1 cellular context compared by ENCODE assay signal in genomic region chr2:160918909-160919503, GRCh38.
TF ChIP-seq lines count a peak whose summit lies in the region.

No MANE protein-coding gene starts in this region.

TF ChIP-seq in GM23338, 12 proteins besides CTCF, POLR2A, EP300 and RAD21 (continued from another document):
- TF ChIP-seq, protein P1, sequence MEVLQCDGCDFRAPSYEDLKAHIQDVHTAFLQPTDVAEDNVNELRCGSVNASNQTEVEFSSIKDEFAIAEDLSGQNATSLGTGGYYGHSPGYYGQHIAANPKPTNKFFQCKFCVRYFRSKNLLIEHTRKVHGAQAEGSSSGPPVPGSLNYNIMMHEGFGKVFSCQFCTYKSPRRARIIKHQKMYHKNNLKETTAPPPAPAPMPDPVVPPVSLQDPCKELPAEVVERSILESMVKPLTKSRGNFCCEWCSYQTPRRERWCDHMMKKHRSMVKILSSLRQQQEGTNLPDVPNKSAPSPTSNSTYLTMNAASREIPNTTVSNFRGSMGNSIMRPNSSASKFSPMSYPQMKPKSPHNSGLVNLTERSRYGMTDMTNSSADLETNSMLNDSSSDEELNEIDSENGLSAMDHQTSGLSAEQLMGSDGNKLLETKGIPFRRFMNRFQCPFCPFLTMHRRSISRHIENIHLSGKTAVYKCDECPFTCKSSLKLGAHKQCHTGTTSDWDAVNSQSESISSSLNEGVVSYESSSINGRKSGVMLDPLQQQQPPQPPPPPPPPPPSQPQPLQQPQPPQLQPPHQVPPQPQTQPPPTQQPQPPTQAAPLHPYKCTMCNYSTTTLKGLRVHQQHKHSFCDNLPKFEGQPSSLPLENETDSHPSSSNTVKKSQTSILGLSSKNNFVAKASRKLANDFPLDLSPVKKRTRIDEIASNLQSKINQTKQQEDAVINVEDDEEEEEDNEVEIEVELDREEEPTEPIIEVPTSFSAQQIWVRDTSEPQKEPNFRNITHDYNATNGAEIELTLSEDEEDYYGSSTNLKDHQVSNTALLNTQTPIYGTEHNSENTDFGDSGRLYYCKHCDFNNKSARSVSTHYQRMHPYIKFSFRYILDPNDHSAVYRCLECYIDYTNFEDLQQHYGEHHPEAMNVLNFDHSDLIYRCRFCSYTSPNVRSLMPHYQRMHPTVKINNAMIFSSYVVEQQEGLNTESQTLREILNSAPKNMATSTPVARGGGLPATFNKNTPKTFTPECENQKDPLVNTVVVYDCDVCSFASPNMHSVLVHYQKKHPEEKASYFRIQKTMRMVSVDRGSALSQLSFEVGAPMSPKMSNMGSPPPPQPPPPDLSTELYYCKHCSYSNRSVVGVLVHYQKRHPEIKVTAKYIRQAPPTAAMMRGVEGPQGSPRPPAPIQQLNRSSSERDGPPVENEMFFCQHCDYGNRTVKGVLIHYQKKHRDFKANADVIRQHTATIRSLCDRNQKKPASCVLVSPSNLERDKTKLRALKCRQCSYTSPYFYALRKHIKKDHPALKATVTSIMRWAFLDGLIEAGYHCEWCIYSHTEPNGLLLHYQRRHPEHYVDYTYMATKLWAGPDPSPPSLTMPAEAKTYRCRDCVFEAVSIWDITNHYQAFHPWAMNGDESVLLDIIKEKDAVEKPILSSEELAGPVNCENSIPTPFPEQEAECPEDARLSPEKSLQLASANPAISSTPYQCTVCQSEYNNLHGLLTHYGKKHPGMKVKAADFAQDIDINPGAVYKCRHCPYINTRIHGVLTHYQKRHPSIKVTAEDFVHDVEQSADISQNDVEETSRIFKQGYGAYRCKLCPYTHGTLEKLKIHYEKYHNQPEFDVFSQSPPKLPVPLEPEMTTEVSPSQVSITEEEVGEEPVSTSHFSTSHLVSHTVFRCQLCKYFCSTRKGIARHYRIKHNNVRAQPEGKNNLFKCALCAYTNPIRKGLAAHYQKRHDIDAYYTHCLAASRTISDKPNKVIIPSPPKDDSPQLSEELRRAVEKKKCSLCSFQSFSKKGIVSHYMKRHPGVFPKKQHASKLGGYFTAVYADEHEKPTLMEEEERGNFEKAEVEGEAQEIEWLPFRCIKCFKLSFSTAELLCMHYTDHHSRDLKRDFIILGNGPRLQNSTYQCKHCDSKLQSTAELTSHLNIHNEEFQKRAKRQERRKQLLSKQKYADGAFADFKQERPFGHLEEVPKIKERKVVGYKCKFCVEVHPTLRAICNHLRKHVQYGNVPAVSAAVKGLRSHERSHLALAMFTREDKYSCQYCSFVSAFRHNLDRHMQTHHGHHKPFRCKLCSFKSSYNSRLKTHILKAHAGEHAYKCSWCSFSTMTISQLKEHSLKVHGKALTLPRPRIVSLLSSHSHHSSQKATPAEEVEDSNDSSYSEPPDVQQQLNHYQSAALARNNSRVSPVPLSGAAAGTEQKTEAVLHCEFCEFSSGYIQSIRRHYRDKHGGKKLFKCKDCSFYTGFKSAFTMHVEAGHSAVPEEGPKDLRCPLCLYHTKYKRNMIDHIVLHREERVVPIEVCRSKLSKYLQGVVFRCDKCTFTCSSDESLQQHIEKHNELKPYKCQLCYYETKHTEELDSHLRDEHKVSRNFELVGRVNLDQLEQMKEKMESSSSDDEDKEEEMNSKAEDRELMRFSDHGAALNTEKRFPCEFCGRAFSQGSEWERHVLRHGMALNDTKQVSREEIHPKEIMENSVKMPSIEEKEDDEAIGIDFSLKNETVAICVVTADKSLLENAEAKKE (CRISPR knock-in tag; IDR thresholded peaks at IDR 0.05) = no peak
- TF ChIP-seq NANOG (IDR thresholded peaks at IDR 0.05; ENCODE audit: borderline replicate concordance) (no peak), ZNF114 (CRISPR knock-in tag; IDR thresholded peaks at IDR 0.05) (no peak), POLR2AphosphoS5 (IDR thresholded peaks at IDR 0.05; ENCODE audit: low read depth) (no peak), JUNB (IDR thresholded peaks at IDR 0.05; ENCODE audit: unreplicated experiment) (no peak), STAT1 (IDR thresholded peaks at IDR 0.05; ENCODE audit: unreplicated experiment) (no peak)
- TF ChIP-seq, protein P2, sequence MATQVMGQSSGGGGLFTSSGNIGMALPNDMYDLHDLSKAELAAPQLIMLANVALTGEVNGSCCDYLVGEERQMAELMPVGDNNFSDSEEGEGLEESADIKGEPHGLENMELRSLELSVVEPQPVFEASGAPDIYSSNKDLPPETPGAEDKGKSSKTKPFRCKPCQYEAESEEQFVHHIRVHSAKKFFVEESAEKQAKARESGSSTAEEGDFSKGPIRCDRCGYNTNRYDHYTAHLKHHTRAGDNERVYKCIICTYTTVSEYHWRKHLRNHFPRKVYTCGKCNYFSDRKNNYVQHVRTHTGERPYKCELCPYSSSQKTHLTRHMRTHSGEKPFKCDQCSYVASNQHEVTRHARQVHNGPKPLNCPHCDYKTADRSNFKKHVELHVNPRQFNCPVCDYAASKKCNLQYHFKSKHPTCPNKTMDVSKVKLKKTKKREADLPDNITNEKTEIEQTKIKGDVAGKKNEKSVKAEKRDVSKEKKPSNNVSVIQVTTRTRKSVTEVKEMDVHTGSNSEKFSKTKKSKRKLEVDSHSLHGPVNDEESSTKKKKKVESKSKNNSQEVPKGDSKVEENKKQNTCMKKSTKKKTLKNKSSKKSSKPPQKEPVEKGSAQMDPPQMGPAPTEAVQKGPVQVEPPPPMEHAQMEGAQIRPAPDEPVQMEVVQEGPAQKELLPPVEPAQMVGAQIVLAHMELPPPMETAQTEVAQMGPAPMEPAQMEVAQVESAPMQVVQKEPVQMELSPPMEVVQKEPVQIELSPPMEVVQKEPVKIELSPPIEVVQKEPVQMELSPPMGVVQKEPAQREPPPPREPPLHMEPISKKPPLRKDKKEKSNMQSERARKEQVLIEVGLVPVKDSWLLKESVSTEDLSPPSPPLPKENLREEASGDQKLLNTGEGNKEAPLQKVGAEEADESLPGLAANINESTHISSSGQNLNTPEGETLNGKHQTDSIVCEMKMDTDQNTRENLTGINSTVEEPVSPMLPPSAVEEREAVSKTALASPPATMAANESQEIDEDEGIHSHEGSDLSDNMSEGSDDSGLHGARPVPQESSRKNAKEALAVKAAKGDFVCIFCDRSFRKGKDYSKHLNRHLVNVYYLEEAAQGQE (IDR thresholded peaks at IDR 0.05; ENCODE audit: unreplicated experiment) = no peak
